ENCODE assay signal across 9 cellular contexts in genomic region chr3:106004137-106004600, GRCh38.
DNase-seq lines count a peak whose midpoint lies in the region; ATAC-seq, FAIRE-seq and TF ChIP-seq lines count a peak whose summit lies in the region.
"Had no signal": no experiment of that assay in that cellular context is flagged by ENCODE, and none has a peak within 500 bp of the region (broad histone marks: within the 10 kb centered on the region; RNA-seq: fewer than 3 reads in every experiment).

No MANE protein-coding gene starts in this region.

- no peaks in the 10 kb centered on the region for H3K27me3 ChIP-seq in ACC112 (ENCODE audit: insufficient read depth, low read length)
- H3K27me3 ChIP-seq in bronchial epithelial cell (ENCODE audit: control insufficient read depth, insufficient read depth, low read length): no peaks in the 10 kb centered on the region

- peak overlapping the region; percentile 87 for H2AFZ ChIP-seq in ACC112 (ENCODE audit: low read length, unreplicated experiment)

- H3K4me1 ChIP-seq in ACC112 (ENCODE audit: control insufficient read depth, insufficient read depth, low read length, unreplicated experiment): peaks cover 34% of the 10 kb centered on the region

- H3K36me3 ChIP-seq in ACC112 (ENCODE audit: insufficient read depth, low read length) (no peaks in the 10 kb centered on the region), bronchial epithelial cell (ENCODE audit: control insufficient read depth, insufficient read depth, low read length) (no peaks in the 10 kb centered on the region)

- peak; percentile 39 for DNase-seq in OCI-M2 (lab: John Stamatoyannopoulos, UW; ENCODE audit: unreplicated experiment)
- peak; percentile 80 for DNase-seq in bronchial epithelial cell (ENCODE audit: low read depth)
- no peak for DNase-seq in left lobe of liver (ENCODE audit: low spot score)
- no peak for DNase-seq in activated effector memory CD4-positive, alpha-beta T cell treated with anti-CD3 and anti-CD28 coated beads, Interleukin-2, amount 50 U/mL, for 16 hours
- DNase-seq in islet precursor cell: no peak
- no peak for DNase-seq in RPMI8226
- DNase-seq: stimulated activated CD4-positive, alpha-beta T cell treated with anti-CD3 and anti-CD28 coated beads, Interleukin-2, amount 100 ng/mL, for 48 hours had no signal

- peak overlapping the region; percentile 75 for H3K4me3 ChIP-seq in ACC112 (ENCODE audit: low read depth, low read length)
- no peak overlapping the region for H3K4me3 ChIP-seq in bronchial epithelial cell (ENCODE audit: low read depth, low read length)

- FAIRE-seq in bronchial epithelial cell (lab: Jason Lieb, UNC): no peak

- ATAC-seq in left lobe of liver (peak; percentile 59), HG02798 (IDR thresholded peaks at IDR 0.05; ENCODE audit: poor library complexity, unreplicated experiment) (no peak)

- no peaks in the 10 kb centered on the region for H3K79me2 ChIP-seq in ACC112 (ENCODE audit: control insufficient read depth, insufficient read depth, low read length, unreplicated experiment)

- peak overlapping the region; percentile 93 for H3K27ac ChIP-seq in ACC112 (ENCODE audit: low read depth, low read length)

- TF ChIP-seq CTCF in bronchial epithelial cell (IDR thresholded peaks at IDR 0.05; ENCODE audit: insufficient read depth, low read length, severe bottlenecking): no peak

Comparison
In these comparisons a context has a peak if more than half of its experiments do, and no peak if none do; other contexts are left out.
1. DNase-seq: peak in OCI-M2 (single experiment) and bronchial epithelial cell (single experiment); none in left lobe of liver (single experiment), activated effector memory CD4-positive, alpha-beta T cell treated with anti-CD3 and anti-CD28 coated beads, Interleukin-2, amount 50 U/mL, for 16 hours (single experiment), islet precursor cell (single experiment) and RPMI8226 (single experiment).